Comparison of ENCODE assay signal across 16 cellular contexts in the genomic region with DNA sequence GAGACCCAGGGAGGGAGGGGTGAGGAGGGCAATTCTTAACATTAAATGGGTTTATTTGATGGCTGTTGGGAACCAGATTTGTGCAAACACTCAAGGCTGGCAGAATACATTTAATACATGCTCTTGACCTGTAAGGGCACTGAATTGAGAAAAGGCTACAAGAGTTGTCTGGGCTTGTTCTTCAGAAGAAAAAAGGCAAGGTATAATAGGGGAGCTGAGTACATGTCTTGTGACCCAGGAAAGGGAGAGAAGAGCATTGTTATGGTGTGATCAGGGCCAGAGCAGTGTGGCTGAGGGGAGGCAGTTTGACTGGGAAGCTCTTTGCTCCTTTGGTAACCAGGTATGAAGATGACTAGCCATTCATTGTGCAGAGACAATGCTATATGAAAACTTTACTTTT. TPM values are rescaled to one million over a fixed set of nuclear protein-coding genes. Genes with fewer than 3 reads are reported as not detected.
DNase-seq lines count a peak whose midpoint lies in the region; FAIRE-seq and TF ChIP-seq lines count a peak whose summit lies in the region.
"Had no signal": no experiment of that assay in that cellular context is flagged by ENCODE, and none has a peak within 500 bp of the region (broad histone marks: within the 10 kb centered on the region; RNA-seq: fewer than 3 reads in every experiment).

No MANE protein-coding gene starts in this region.

- intact Hi-C loops in CD14-positive monocyte (cut with micrococcal nuclease): loop anchor here in 1 of 2 donors (2.0 kb wide), 1 partner anchor 102 kb away; the partner anchor contains the start of gene GCLC

- H3K27me3 Mint-ChIP-seq in CD14-positive monocyte (ENCODE audit: low read depth in 3 of 3): peaks cover 0 to 1% (median under 1%) of the 10 kb centered on the region in 3 donors
- H3K27me3 Mint-ChIP-seq: stimulated activated naive CD8-positive, alpha-beta T cell treated with anti-CD3 and anti-CD28 coated beads, Interleukin-15, amount 100 ng/mL, for 72 hours had no signal

- H3K9me3 Mint-ChIP-seq in CD14-positive monocyte: peaks cover 0 to 3% (median 0%) of the 10 kb centered on the region in 7 donors
- H3K9me3 Mint-ChIP-seq: endodermal cell; stimulated activated naive CD8-positive, alpha-beta T cell treated with anti-CD3 and anti-CD28 coated beads, Interleukin-15, amount 100 ng/mL, for 72 hours had no signal

- H3K4me3 ChIP-seq in epithelial cell of esophagus (ENCODE audit: low read length): no peak overlapping the region
- H3K4me3 ChIP-seq: HAP-1, right atrium auricular region, upper lobe of left lung had no signal

- TF ChIP-seq CTCF in CD14-positive monocyte (IDR thresholded peaks at IDR 0.05) (no peak), epithelial cell of esophagus (IDR thresholded peaks at IDR 0.05; ENCODE audit: insufficient read depth, low read depth, low read length, missing control alignments) (no peak)

- peaks cover 19% of the 10 kb centered on the region for H3K4me1 Mint-ChIP-seq in CD14-positive monocyte
- H3K4me1 Mint-ChIP-seq: endodermal cell had no signal

- peak; percentile 53 for DNase-seq in NCI-H1105 treated with DMSO at 0.1 percent for 48 hours (lab: John Stamatoyannopoulos, UW)
- DNase-seq in NCI-H1105 (lab: John Stamatoyannopoulos, UW): no peak
- no peak for DNase-seq in CD14-positive monocyte (ENCODE audit: low spot score)
- DNase-seq in NCI-H2029 (lab: John Stamatoyannopoulos, UW): peak; percentile 22
- peak; percentile 52 for DNase-seq in epithelial cell of esophagus (ENCODE audit: low read depth)
- no peak for DNase-seq in NCI-H446 treated with DMSO at 0.1 percent for 48 hours (lab: John Stamatoyannopoulos, UW)
- no peak for DNase-seq in LoVo (ENCODE audit: low spot score)
- DNase-seq in urothelium cell line (ENCODE audit: low spot score): no peak
- DNase-seq: 8988T; amniotic stem cell; endodermal cell; RPMI8226; stimulated activated naive CD8-positive, alpha-beta T cell treated with anti-CD3 and anti-CD28 coated beads, Interleukin-15, amount 100 ng/mL, for 72 hours; upper lobe of left lung had no signal

- no peaks in the 10 kb centered on the region for H3K36me3 Mint-ChIP-seq in CD14-positive monocyte

- no peak for FAIRE-seq in urothelium cell line (lab: Jason Lieb, UNC)

- peak overlapping the region in 1 of 2 donors; percentile 7 for H3K4me3 Mint-ChIP-seq in CD14-positive monocyte
- H3K4me3 Mint-ChIP-seq: endodermal cell had no signal

- peak overlapping the region in 5 of 7 donors; percentile 41 to 91 (median 64) for H3K27ac Mint-ChIP-seq in CD14-positive monocyte
- H3K27ac Mint-ChIP-seq: endodermal cell; stimulated activated naive CD8-positive, alpha-beta T cell treated with anti-CD3 and anti-CD28 coated beads, Interleukin-15, amount 100 ng/mL, for 72 hours had no signal

RNA-seq across cellular contexts. Expression of gene KLHL31, which starts 18.9 kb away (rescaled TPM):
- not detected for polyA plus RNA-seq in CD14-positive monocyte

Comparison
In these comparisons a context has a peak if more than half of its experiments do, and no peak if none do; other contexts are left out.
1. DNase-seq: peak in NCI-H1105 treated with DMSO at 0.1 percent for 48 hours (single experiment), NCI-H2029 (single experiment) and epithelial cell of esophagus (single experiment); none in NCI-H1105 (single experiment), CD14-positive monocyte (single experiment), NCI-H446 treated with DMSO at 0.1 percent for 48 hours (single experiment), LoVo (single experiment) and urothelium cell line (single experiment).